In the genomic region with DNA sequence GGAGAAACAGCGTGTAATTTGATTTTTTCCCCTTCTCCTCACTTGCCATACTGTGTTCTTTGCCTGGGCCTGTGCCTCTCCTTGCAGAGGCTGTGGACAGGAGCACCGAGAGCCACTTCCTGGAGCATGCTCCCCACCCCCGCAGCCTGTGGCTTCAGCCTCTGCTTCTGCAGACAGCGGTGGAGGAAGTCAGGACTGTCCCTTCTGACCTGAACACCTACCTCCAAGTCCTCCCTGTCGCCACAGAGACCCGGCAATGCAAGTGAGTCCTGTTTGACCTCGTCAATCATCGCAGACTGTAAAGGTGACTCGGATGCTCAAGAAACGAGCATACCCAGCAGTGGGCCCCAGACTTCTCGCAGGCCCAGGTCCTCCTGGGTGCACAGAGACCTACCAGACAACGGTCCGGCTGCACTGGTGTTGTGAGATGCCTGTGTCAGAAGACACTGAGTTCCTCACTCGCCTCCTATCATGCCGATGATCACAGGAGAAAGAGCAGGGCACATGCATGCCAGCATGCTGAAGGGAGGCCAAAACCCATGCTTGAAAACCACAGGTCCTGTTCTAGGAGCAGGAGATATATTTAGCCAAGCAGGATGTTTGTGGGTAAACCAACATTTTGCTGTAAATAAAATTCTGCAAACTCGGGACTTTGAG, we compare ENCODE assay signal across 8 cellular contexts.
DNase-seq lines count a peak whose midpoint lies in the region; ATAC-seq lines count a peak whose summit lies in the region.

No MANE protein-coding gene starts in this region.

- DNase-seq in CD4-positive, alpha-beta memory T cell: peak in 2 of 5 donors; percentile 25
- peak; percentile 61 for DNase-seq in activated CD4-positive, alpha-beta T cell treated with anti-CD3 and anti-CD28 coated beads, Interleukin-2, amount 10 ng/mL, durations not matched to agents 7 days and 5 days
- DNase-seq in glomerular visceral epithelial cell (ENCODE audit: extremely low spot score): peak; percentile 33
- peak; percentile 88 for DNase-seq in stimulated activated CD8-positive, alpha-beta memory T cell treated with anti-CD3 and anti-CD28 coated beads, Interleukin-4, amount 100 ng/mL, for 48 hours
- no peak for DNase-seq in NCI-H1092 (lab: John Stamatoyannopoulos, UW)
- no peak for DNase-seq in posterior vena cava (ENCODE audit: low spot score)

- no peaks in the 10 kb centered on the region for H3K9me3 ChIP-seq in CD4-positive, alpha-beta memory T cell (ENCODE audit: control insufficient read depth in 1 of 2, low read length in 2 of 2)

- H3K36me3 Mint-ChIP-seq in CD4-positive, alpha-beta memory T cell: no peaks in the 10 kb centered on the region
- H3K36me3 Mint-ChIP-seq in activated CD4-positive, alpha-beta T cell treated with anti-CD3 and anti-CD28 coated beads, Interleukin-2, amount 10 ng/mL, durations not matched to agents 7 days and 5 days (ENCODE audit: low read depth): peaks cover 13% of the 10 kb centered on the region

- H3K4me1 ChIP-seq in CD4-positive, alpha-beta memory T cell (ENCODE audit: insufficient read depth, low read length): peaks cover 43% of the 10 kb centered on the region

- H3K4me1 Mint-ChIP-seq in CD4-positive, alpha-beta memory T cell: peaks cover 32 to 47% (median 40%) of the 10 kb centered on the region in 4 donors
- H3K4me1 Mint-ChIP-seq in activated CD4-positive, alpha-beta T cell treated with anti-CD3 and anti-CD28 coated beads, Interleukin-2, amount 10 ng/mL, durations not matched to agents 7 days and 5 days: peaks cover 79% of the 10 kb centered on the region

- no peaks in the 10 kb centered on the region for H3K36me3 ChIP-seq in CD4-positive, alpha-beta memory T cell (ENCODE audit: insufficient read depth, low read length)

- H3K4me3 ChIP-seq in CD4-positive, alpha-beta memory T cell (ENCODE audit: low read length in 2 of 2): no peak overlapping the region

- peak overlapping the region in 7 of 8 donors; percentile 65 to 90 (median 74) for H3K4me3 Mint-ChIP-seq in CD4-positive, alpha-beta memory T cell
- H3K4me3 Mint-ChIP-seq in activated CD4-positive, alpha-beta T cell treated with anti-CD3 and anti-CD28 coated beads, Interleukin-2, amount 10 ng/mL, durations not matched to agents 7 days and 5 days: peak overlapping the region; percentile 81

- no peaks in the 10 kb centered on the region for H3K27me3 Mint-ChIP-seq in CD4-positive, alpha-beta memory T cell
- H3K27me3 Mint-ChIP-seq in activated CD4-positive, alpha-beta T cell treated with anti-CD3 and anti-CD28 coated beads, Interleukin-2, amount 10 ng/mL, durations not matched to agents 7 days and 5 days: no peaks in the 10 kb centered on the region

- POLR2A ChIA-PET in CD4-positive, alpha-beta memory T cell (lab: Charles Lee; ENCODE audit: partially characterized antibody): interaction anchor here (1.0 kb wide), 1 partner anchor 12 kb away, joined by 3 read pairs; no protein-coding TSS in a partner anchor
- POLR2A ChIA-PET in activated CD4-positive, alpha-beta T cell treated with anti-CD3 and anti-CD28 coated beads, Interleukin-2, amount 10 ng/mL, durations not matched to agents 7 days and 5 days (lab: Charles Lee): interaction anchor here (0.9 to 1.9 kb wide), 4 partner anchors 12 to 196 kb away, joined by 3 to 7 read pairs (median 4); no protein-coding TSS in a partner anchor

- H3K27ac Mint-ChIP-seq in CD4-positive, alpha-beta memory T cell: peak overlapping the region; percentile 58 to 86 (median 77)
- peak overlapping the region; percentile 95 for H3K27ac Mint-ChIP-seq in activated CD4-positive, alpha-beta T cell treated with anti-CD3 and anti-CD28 coated beads, Interleukin-2, amount 10 ng/mL, durations not matched to agents 7 days and 5 days

- no peaks in the 10 kb centered on the region for H3K27me3 ChIP-seq in CD4-positive, alpha-beta memory T cell (ENCODE audit: insufficient read depth, low read length)

- H3K9me3 Mint-ChIP-seq in CD4-positive, alpha-beta memory T cell: no peaks in the 10 kb centered on the region
- peaks cover under 1% of the 10 kb centered on the region for H3K9me3 Mint-ChIP-seq in activated CD4-positive, alpha-beta T cell treated with anti-CD3 and anti-CD28 coated beads, Interleukin-2, amount 10 ng/mL, durations not matched to agents 7 days and 5 days

- CTCF ChIA-PET in CD4-positive, alpha-beta memory T cell (lab: Charles Lee; ENCODE audit: partially characterized antibody): no interaction called here
- CTCF ChIA-PET in activated CD4-positive, alpha-beta T cell treated with anti-CD3 and anti-CD28 coated beads, Interleukin-2, amount 10 ng/mL, durations not matched to agents 7 days and 5 days (lab: Charles Lee): interaction anchor here (0.6 to 4.1 kb wide), 6 partner anchors 10 to 77 kb away, joined by 3 to 39 read pairs (median 10); no protein-coding TSS in a partner anchor

- intact Hi-C loops in CD4-positive, alpha-beta memory T cell (cut with micrococcal nuclease): no loop called here
- intact Hi-C loops in posterior vena cava (cut with DNase I): loop anchor here in 1 of 2 donors (5.0 kb wide), 1 partner anchor 1079 kb away; no protein-coding TSS in a partner anchor

- H3K27ac ChIP-seq in CD4-positive, alpha-beta memory T cell (ENCODE audit: low read depth, low read length): no peak overlapping the region

- ATAC-seq in GM19372 (IDR thresholded peaks at IDR 0.05; ENCODE audit: low read depth, unreplicated experiment) (peak; percentile 86), HG03442 (IDR thresholded peaks at IDR 0.05; ENCODE audit: unreplicated experiment) (peak; percentile 73)

Comparison
In these comparisons a context has a peak if more than half of its experiments do, and no peak if none do; other contexts are left out.
1. DNase-seq: peak in activated CD4-positive, alpha-beta T cell treated with anti-CD3 and anti-CD28 coated beads, Interleukin-2, amount 10 ng/mL, durations not matched to agents 7 days and 5 days (single experiment), glomerular visceral epithelial cell (single experiment) and stimulated activated CD8-positive, alpha-beta memory T cell treated with anti-CD3 and anti-CD28 coated beads, Interleukin-4, amount 100 ng/mL, for 48 hours (single experiment); none in NCI-H1092 (single experiment) and posterior vena cava (single experiment).